Comparison of ENCODE assay signal across 8 cellular contexts in genomic region chr3:64030741-64031140, GRCh38. TPM values are rescaled to one million over a fixed set of nuclear protein-coding genes. Genes with fewer than 3 reads are reported as not detected.
DNase-seq lines count a peak whose midpoint lies in the region; ATAC-seq and TF ChIP-seq lines count a peak whose summit lies in the region.

No MANE protein-coding gene starts in this region.

- in situ Hi-C loops in GM23248 (cut with MboI): loop anchor here (5.0 to 25.0 kb wide), 3 partner anchors 232 to 452 kb away; no protein-coding TSS in a partner anchor

- H3K79me2 ChIP-seq in GM23248 (ENCODE audit: insufficient read depth) (no peaks in the 10 kb centered on the region), parathyroid adenoma (no peaks in the 10 kb centered on the region)

- H3K4me2 ChIP-seq in GM23248 (ENCODE audit: unreplicated experiment) (peak overlapping the region; percentile 65), parathyroid adenoma (ENCODE audit: low read length) (peak overlapping the region; percentile 57)

- intact Hi-C loops in thyroid gland (cut with DNase I): loop anchor here (2.0 to 5.0 kb wide), 2 partner anchors 370 to 457 kb away; no protein-coding TSS in a partner anchor

- TF ChIP-seq CTCF in RWPE2 (IDR thresholded peaks at IDR 0.05; ENCODE audit: poor library complexity, severe bottlenecking): peak; percentile 92
- TF ChIP-seq CTCF in parathyroid adenoma (IDR thresholded peaks at IDR 0.05): peak; percentile 91
- peak; percentile 72 to 96 (median 88) for TF ChIP-seq CTCF in thyroid gland (IDR thresholded peaks at IDR 0.05)

- peak overlapping the region; percentile 81 for H2AFZ ChIP-seq in GM23248
- peak overlapping the region; percentile 75 for H2AFZ ChIP-seq in parathyroid adenoma

- peaks cover 14% of the 10 kb centered on the region for H3K4me1 ChIP-seq in GM23248 (ENCODE audit: insufficient read depth)
- no peaks in the 10 kb centered on the region for H3K4me1 ChIP-seq in RWPE2 (ENCODE audit: insufficient read depth, poor library complexity, severe bottlenecking)
- no peaks in the 10 kb centered on the region for H3K4me1 ChIP-seq in parathyroid adenoma
- H3K4me1 ChIP-seq in thyroid gland: no peaks in the 10 kb centered on the region

- DNase-seq in ELR (ENCODE audit: low read depth) (peak; percentile 72), GM23248 (peak; percentile 77), LHCN-M2 (ENCODE audit: low read depth) (peak; percentile 43), RWPE2 (ENCODE audit: low spot score) (peak; percentile 68), globus pallidus (ENCODE audit: low spot score) (peak; percentile 60), thyroid gland (peak; percentile 72 to 77)
- peak; percentile 68 for DNase-seq in activated gamma-delta T cell treated with anti-CD3 and anti-CD28 coated beads, Interleukin-2, amount 50 U/mL, for 16 hours (ENCODE audit: low read depth)

- WGBS in GM23248 (ENCODE audit: low coverage in 1 of 2, low lambda C conversion rate in 2 of 2, missing lambda C conversion rate in 2 of 2), 2 experiments: 2 to 3% methylated on average over 16 of the region's 16 CpGs
- 6% methylated on average over 13 to 16 of the region's 16 CpGs for WGBS in thyroid gland, 2 donors

- no peaks in the 10 kb centered on the region for H3K9me3 ChIP-seq in GM23248 (ENCODE audit: low read depth)
- H3K9me3 ChIP-seq in RWPE2 (ENCODE audit: severe bottlenecking): no peaks in the 10 kb centered on the region
- H3K9me3 ChIP-seq in parathyroid adenoma (ENCODE audit: control insufficient read depth, low read length): no peaks in the 10 kb centered on the region
- no peaks in the 10 kb centered on the region for H3K9me3 ChIP-seq in thyroid gland

- H3K9ac ChIP-seq in GM23248: peak overlapping the region; percentile 27
- H3K9ac ChIP-seq in parathyroid adenoma: no peak overlapping the region

- H3K27me3 ChIP-seq in GM23248 (replicated peaks; ENCODE audit: insufficient read depth) (no peaks in the 10 kb centered on the region), RWPE2 (ENCODE audit: insufficient read depth, poor library complexity, severe bottlenecking) (no peaks in the 10 kb centered on the region), parathyroid adenoma (ENCODE audit: control insufficient read depth, insufficient read depth, low read length) (no peaks in the 10 kb centered on the region), thyroid gland (no peaks in the 10 kb centered on the region)

- H3F3A ChIP-seq in GM23248 (ENCODE audit: insufficient read depth): 0 out of 2 replicates have a peak, but pooled peaks cover 7% of the 10 kb centered on the region

- no peaks in the 10 kb centered on the region for H3K9me2 ChIP-seq in GM23248 (ENCODE audit: insufficient read depth)

- H3K36me3 ChIP-seq in GM23248 (ENCODE audit: low read depth): no peaks in the 10 kb centered on the region
- no peaks in the 10 kb centered on the region for H3K36me3 ChIP-seq in RWPE2 (ENCODE audit: low read depth)
- H3K36me3 ChIP-seq in parathyroid adenoma (ENCODE audit: control insufficient read depth, insufficient read depth, low read length): no peaks in the 10 kb centered on the region
- H3K36me3 ChIP-seq in thyroid gland: no peaks in the 10 kb centered on the region

- H3K4me3 ChIP-seq in GM23248: peak overlapping the region; percentile 71
- no peak overlapping the region for H3K4me3 ChIP-seq in RWPE2 (ENCODE audit: severe bottlenecking)
- H3K4me3 ChIP-seq in parathyroid adenoma (ENCODE audit: low read depth, low read length): no peak overlapping the region
- H3K4me3 ChIP-seq in thyroid gland (replicated peaks in 1 of 3): no peak overlapping the region

- no peaks in the 10 kb centered on the region for H4K20me1 ChIP-seq in GM23248 (ENCODE audit: insufficient read depth)

- H3K27ac ChIP-seq in GM23248: no peak overlapping the region
- no peak overlapping the region for H3K27ac ChIP-seq in RWPE2 (ENCODE audit: poor library complexity, severe bottlenecking)
- no peak overlapping the region for H3K27ac ChIP-seq in parathyroid adenoma
- H3K27ac ChIP-seq in thyroid gland: no peak overlapping the region

- ATAC-seq in RWPE2 (ENCODE audit: low read depth): peak; percentile 91

- TF ChIP-seq POLR2A in thyroid gland (IDR thresholded peaks at IDR 0.05): no peak

RNA-seq across cellular contexts. Expression of gene PSMD6, which starts 7.4 kb away (rescaled TPM):
- 78.2 and 79.5 TPM in 2 replicates for total RNA-seq in GM23248 (2014; rRNA removed; shearing (Covaris generic))
- 126 and 130 TPM in 2 replicates for polyA plus RNA-seq in GM23248 (2016; fragmentation: Nextera tagmentation; extraction: Ambion mirVana)
- 104 and 144 TPM in 2 replicates for total RNA-seq in LHCN-M2 (2014; rRNA removed)
- 82.3 TPM for polyA plus RNA-seq in LHCN-M2 (2012)
- 100 to 1,000 TPM in 1 of 4 donors, 10 to 100 TPM in 3; 64.1 to 116 (median 75.3) TPM for total RNA-seq in thyroid gland
